In genomic region chr5:14859150-14859549, GRCh38 we compare ENCODE assay signal across 9 cellular contexts.
"Had no signal": no experiment of that assay in that cellular context is flagged by ENCODE, and none has a peak within 500 bp of the region (broad histone marks: within the 10 kb centered on the region; RNA-seq: fewer than 3 reads in every experiment).

No MANE protein-coding gene starts in this region.

- ATAC-seq: GM23338 had no signal

- FAIRE-seq: H1, H54, HTR-8/SVneo had no signal

- H2AFZ ChIP-seq: GM23338 had no signal

- H3K4me3 ChIP-seq: GM23338 had no signal

- H3K27ac Mint-ChIP-seq: GM23338, H9, HFFc6 had no signal

- DNase-seq: H9, HCEC 1CT, HFFc6, IMR-90, KBM-7 had no signal

- H3K4me2 ChIP-seq: GM23338 had no signal

- H3K9me3 Mint-ChIP-seq: GM23338, H9, HFFc6 had no signal

- H3K4me3 Mint-ChIP-seq: GM23338, H9, HFFc6 had no signal
